10 cellular contexts compared by ENCODE assay signal in genomic region chr17:69506489-69506888, GRCh38.
A peak's percentile ranks its signal among the peaks of the same experiment; 100 is the strongest.
DNase-seq lines count a peak whose midpoint lies in the region; ATAC-seq, FAIRE-seq and TF ChIP-seq lines count a peak whose summit lies in the region.
"Had no signal": no experiment of that assay in that cellular context is flagged by ENCODE, and none has a peak within 500 bp of the region (broad histone marks: within the 10 kb centered on the region; RNA-seq: fewer than 3 reads in every experiment).

No MANE protein-coding gene starts in this region.

- H3K9me3 ChIP-seq in AG04450 (ENCODE audit: control insufficient read depth, insufficient read depth, low read length) (no peaks in the 10 kb centered on the region), PC-9 (ENCODE audit: insufficient read depth, low read depth) (no peaks in the 10 kb centered on the region)
- H3K9me3 ChIP-seq: suprapubic skin had no signal

- peak; percentile 48 for TF ChIP-seq CTCF in AG04450 (IDR thresholded peaks at IDR 0.05; ENCODE audit: low read depth, low read length)
- peak; percentile 42; the same call in 1 of the 2 replicates for TF ChIP-seq CTCF in PC-9 (conservative IDR thresholded peaks at IDR 0.05)
- peak; percentile 51 for TF ChIP-seq CTCF in foreskin keratinocyte (conservative IDR thresholded peaks at IDR 0.05)

- H3K4me3 Mint-ChIP-seq in stimulated activated effector memory CD8-positive, alpha-beta T cell treated with anti-CD3 and anti-CD28 coated beads, Interleukin-12 subunit alpha, Interleukin-12 subunit beta, amount 100 ng/mL, for 72 hours = no peak overlapping the region

- H3F3A ChIP-seq in PC-9 (ENCODE audit: insufficient read depth, low read depth) = no peaks in the 10 kb centered on the region

- H2AFZ ChIP-seq in PC-9 = no peak overlapping the region

- no peak for DNase-seq in AG04450 (ENCODE audit: low read depth, low spot score)
- no peak for DNase-seq in GM19239 (ENCODE audit: insufficient read length, low spot score)
- no peak for DNase-seq in PC-9
- no peak for DNase-seq in foreskin keratinocyte
- DNase-seq in stimulated activated effector memory CD8-positive, alpha-beta T cell treated with anti-CD3 and anti-CD28 coated beads, Interleukin-12 subunit alpha, Interleukin-12 subunit beta, amount 100 ng/mL, for 72 hours (ENCODE audit: low spot score in 2 of 2) = no peak
- DNase-seq in effector CD4-positive, alpha-beta T cell = no peak

- H3K36me3 Mint-ChIP-seq in stimulated activated effector memory CD8-positive, alpha-beta T cell treated with anti-CD3 and anti-CD28 coated beads, Interleukin-12 subunit alpha, Interleukin-12 subunit beta, amount 100 ng/mL, for 72 hours = no peaks in the 10 kb centered on the region

- H3K9me2 ChIP-seq in PC-9 (ENCODE audit: insufficient read depth) = no peaks in the 10 kb centered on the region

- H3K4me1 ChIP-seq in PC-9 (replicated peaks; ENCODE audit: insufficient read depth) = no peaks in the 10 kb centered on the region
- H3K4me1 ChIP-seq in foreskin keratinocyte = no peaks in the 10 kb centered on the region

- intact Hi-C loops in PC-9 (cut with micrococcal nuclease; ENCODE audit: unreplicated experiment) = no loop called here

- BruUV-seq in PC-9 (replicated peaks; lab: Mats Ljungman, UMichigan) = no TSS peak

- no peak overlapping the region for H3K27ac Mint-ChIP-seq in stimulated activated effector memory CD8-positive, alpha-beta T cell treated with anti-CD3 and anti-CD28 coated beads, Interleukin-12 subunit alpha, Interleukin-12 subunit beta, amount 100 ng/mL, for 72 hours

- POLR2A ChIA-PET in AG04450 (lab: Yijun Ruan, JAX) = no interaction called here
- POLR2A ChIA-PET in PC-9 (lab: Charles Lee; ENCODE audit: unreplicated experiment) = no interaction called here

- no peaks in the 10 kb centered on the region for H3K36me3 ChIP-seq in PC-9 (ENCODE audit: low read depth)
- H3K36me3 ChIP-seq: suprapubic skin had no signal

- peaks cover 4% of the 10 kb centered on the region for H3K4me1 Mint-ChIP-seq in stimulated activated effector memory CD8-positive, alpha-beta T cell treated with anti-CD3 and anti-CD28 coated beads, Interleukin-12 subunit alpha, Interleukin-12 subunit beta, amount 100 ng/mL, for 72 hours

- no peaks in the 10 kb centered on the region for H3K9me3 Mint-ChIP-seq in stimulated activated effector memory CD8-positive, alpha-beta T cell treated with anti-CD3 and anti-CD28 coated beads, Interleukin-12 subunit alpha, Interleukin-12 subunit beta, amount 100 ng/mL, for 72 hours

- H3K4me2 ChIP-seq in PC-9 = no peak overlapping the region

- FAIRE-seq in GM19239 (lab: Jason Lieb, UNC) = peak; percentile 35
- FAIRE-seq: G401.6 had no signal

- H3K27me3 ChIP-seq in AG04450 (ENCODE audit: control insufficient read depth, insufficient read depth, low read length) (no peaks in the 10 kb centered on the region), PC-9 (ENCODE audit: insufficient read depth, low read depth) (no peaks in the 10 kb centered on the region), foreskin keratinocyte (no peaks in the 10 kb centered on the region)
- H3K27me3 ChIP-seq: suprapubic skin had no signal

- ATAC-seq in foreskin keratinocyte = peak; percentile 62
- ATAC-seq in stimulated activated effector memory CD8-positive, alpha-beta T cell treated with anti-CD3 and anti-CD28 coated beads, Interleukin-12 subunit alpha, Interleukin-12 subunit beta, amount 100 ng/mL, for 72 hours = no peak
- no peak for ATAC-seq in GM21390 (IDR thresholded peaks at IDR 0.05; ENCODE audit: unreplicated experiment)
- ATAC-seq in GM21367 (IDR thresholded peaks at IDR 0.05; ENCODE audit: unreplicated experiment) = no peak

- H3K4me3 ChIP-seq in AG04450 (ENCODE audit: low read depth, low read length) (no peak overlapping the region), PC-9 (no peak overlapping the region)
- H3K4me3 ChIP-seq: suprapubic skin had no signal

- CTCF ChIA-PET in AG04450 (lab: Charles Lee) = interaction anchor here (0.7 to 14.0 kb wide), 3 partner anchors 10 to 303 kb away, joined by 3 to 113 read pairs (median 3); no protein-coding TSS in a partner anchor
- CTCF ChIA-PET in PC-9 (lab: Charles Lee) = no interaction called here

- no peaks in the 10 kb centered on the region for H4K20me1 ChIP-seq in PC-9 (ENCODE audit: insufficient read depth)

- H3K27ac ChIP-seq in AG04450 (ENCODE audit: low read depth, low read length) (no peak overlapping the region), PC-9 (no peak overlapping the region), foreskin keratinocyte (no peak overlapping the region)
- H3K27ac ChIP-seq: suprapubic skin had no signal

- H3K79me2 ChIP-seq in PC-9 (ENCODE audit: low read depth) = no peaks in the 10 kb centered on the region
